Comparison of ENCODE assay signal across 19 cellular contexts in the genomic region with DNA sequence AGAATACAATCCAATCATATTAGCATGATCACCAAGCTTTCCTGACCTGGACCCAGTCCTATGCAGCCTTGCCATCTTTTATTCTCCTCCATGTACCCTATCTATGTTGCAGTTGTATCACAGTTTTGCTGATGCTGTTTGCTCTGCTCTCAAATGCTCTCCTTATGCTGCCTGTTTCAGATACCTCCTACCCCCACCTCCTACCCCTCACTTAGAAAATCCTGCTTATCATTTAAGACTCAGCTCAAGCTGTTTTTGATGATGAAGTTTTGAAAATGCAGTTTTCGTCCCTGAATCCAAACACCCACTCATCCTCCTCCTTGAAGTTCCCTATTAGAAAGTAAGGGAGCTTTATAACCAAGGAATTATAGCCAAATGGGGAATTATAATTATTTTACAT.
"Had no signal": no experiment of that assay in that cellular context is flagged by ENCODE, and none has a peak within 500 bp of the region (broad histone marks: within the 10 kb centered on the region; RNA-seq: fewer than 3 reads in every experiment).

No MANE protein-coding gene starts in this region.

- H3K27ac ChIP-seq: left lung, lower lobe of right lung, neural progenitor cell, ovary, spleen, tibial nerve, uterus had no signal

- H3K9me3 ChIP-seq: left lung, lower lobe of right lung, ovary, uterus had no signal

- H3K4me1 ChIP-seq: left lung, lower lobe of right lung, neural progenitor cell, spleen, tibial nerve, uterus had no signal

- ATAC-seq: left colon; left lung; lower lobe of right lung; naive thymus-derived CD8-positive, alpha-beta T cell; right cardiac atrium; sciatic nerve; stimulated activated effector memory CD8-positive, alpha-beta T cell treated with anti-CD3 and anti-CD28 coated beads, Interleukin-12 subunit alpha, Interleukin-12 subunit beta, amount 100 ng/mL, for 72 hours had no signal

- H3K27me3 ChIP-seq: left lung, neural progenitor cell, ovary, spleen, tibial nerve, uterus had no signal

- H3K4me3 ChIP-seq: left lung, lower lobe of right lung, neural progenitor cell, ovary, skin epidermis, spleen, tibial nerve, uterus had no signal

- DNase-seq: immature natural killer cell; kidney; left colon; left lung; lower lobe of right lung; mesenchymal stem cell; naive thymus-derived CD8-positive, alpha-beta T cell; ovary; retina; right cardiac atrium; spleen; stimulated activated CD4-positive, alpha-beta T cell treated with anti-CD3 and anti-CD28 coated beads, Interleukin-4, amount 100 ng/mL, for 24 hours; stimulated activated naive CD4-positive, alpha-beta T cell; uterus had no signal

- H3K36me3 ChIP-seq: left lung, lower lobe of right lung, neural progenitor cell, ovary, spleen, tibial nerve, uterus had no signal
